In the genomic region with DNA sequence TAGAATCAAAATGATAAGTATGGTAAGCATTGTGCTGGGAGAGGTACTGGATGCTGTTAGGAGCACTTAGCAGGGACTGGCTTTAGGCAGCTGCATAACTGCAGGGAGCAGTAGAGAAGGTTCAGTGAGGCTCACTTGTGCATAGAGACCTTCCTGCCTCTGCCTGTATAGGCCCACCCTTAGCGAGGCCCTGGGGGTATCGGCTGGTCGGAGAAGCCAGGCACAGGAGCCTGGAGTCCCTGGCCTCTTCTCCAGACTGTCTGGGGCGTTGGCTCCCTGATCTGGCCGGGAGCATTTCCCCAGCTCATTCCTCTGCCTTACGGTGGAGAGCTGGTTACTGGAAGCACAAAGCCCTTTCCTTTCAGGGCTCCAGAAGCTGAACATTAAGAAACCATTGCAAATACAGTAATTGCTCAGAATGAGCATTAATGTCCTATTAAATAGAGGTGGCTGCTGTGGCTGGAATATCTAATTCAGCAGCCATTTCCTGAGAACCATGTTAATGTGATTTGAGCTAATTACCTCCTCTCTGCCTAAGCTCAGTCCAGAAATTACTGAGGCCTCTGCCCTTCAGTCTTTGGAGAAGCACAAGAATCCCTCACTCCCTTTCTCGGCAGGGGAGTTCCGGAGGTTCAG, we compare ENCODE assay signal across 28 cellular contexts. TPM values are rescaled to one million over a fixed set of nuclear protein-coding genes. Genes with fewer than 3 reads are reported as not detected.
"Had no signal": no experiment of that assay in that cellular context is flagged by ENCODE, and none has a peak within 500 bp of the region (broad histone marks: within the 10 kb centered on the region; RNA-seq: fewer than 3 reads in every experiment).

No MANE protein-coding gene starts in this region.

- H3K27me3 ChIP-seq: body of pancreas, neutrophil, pancreas, right lobe of liver, tibial artery had no signal

- H3K27me3 Mint-ChIP-seq: activated naive CD4-positive, alpha-beta T cell treated with anti-CD3 and anti-CD28 coated beads, Interleukin-2, amount 50 U/mL, for 24 hours; stimulated activated naive CD8-positive, alpha-beta T cell treated with anti-CD3 and anti-CD28 coated beads, Interleukin-15, amount 100 ng/mL, for 72 hours had no signal

- H3K36me3 Mint-ChIP-seq: activated naive CD4-positive, alpha-beta T cell treated with anti-CD3 and anti-CD28 coated beads, Interleukin-2, amount 50 U/mL, for 24 hours; mesothelial cell of epicardium; naive thymus-derived CD8-positive, alpha-beta T cell had no signal

- H3K9me3 ChIP-seq: body of pancreas, heart right ventricle, left ventricle myocardium inferior, neutrophil, pancreas, right lobe of liver, tibial artery had no signal

- H3K4me3 Mint-ChIP-seq: activated CD8-positive, alpha-beta T cell treated with anti-CD3 and anti-CD28 coated beads, Interleukin-2, amount 10 ng/mL, durations not matched to agents 7 days and 5 days; activated naive CD4-positive, alpha-beta T cell treated with anti-CD3 and anti-CD28 coated beads, Interleukin-2, amount 50 U/mL, for 24 hours; activated T-helper 1 cell treated with anti-CD3 and anti-CD28 coated beads, Interleukin-12 subunit alpha, Interleukin-12 subunit beta, Interleukin-2, Interleukin-4 antibody, amounts not matched to agents 30 ng/mL and 10 ng/mL and 1 ng/mL, durations not matched to agents 14 hours and 24 hours and 36 hours; mesothelial cell of epicardium; naive thymus-derived CD8-positive, alpha-beta T cell; stimulated activated naive CD8-positive, alpha-beta T cell treated with anti-CD3 and anti-CD28 coated beads, Interleukin-15, amount 100 ng/mL, for 72 hours had no signal

- DNase-seq: activated CD4-positive, alpha-beta T cell treated with anti-CD3 and anti-CD28 coated beads, Interleukin-2, amount 50 U/mL, for 1 hour; activated CD4-positive, CD25-positive, alpha-beta regulatory T cell treated with anti-CD3 and anti-CD28 coated beads, Interleukin-2, amount 50 U/mL, for 72 hours; activated CD8-positive, alpha-beta T cell treated with anti-CD3 and anti-CD28 coated beads, Interleukin-2, amount 10 ng/mL, durations not matched to agents 7 days and 5 days; activated gamma-delta T cell; anterior cingulate cortex; body of pancreas; heart right ventricle; left ventricle myocardium inferior; mammary epithelial cell; naive thymus-derived CD8-positive, alpha-beta T cell; pancreas; right lobe of liver; stimulated activated CD4-positive, alpha-beta T cell treated with anti-CD3 and anti-CD28 coated beads, Interleukin-1b, Interleukin-23, amount 100 ng/mL, for 48 hours; stimulated activated naive CD8-positive, alpha-beta T cell treated with anti-CD3 and anti-CD28 coated beads, Interleukin-15, amount 100 ng/mL, for 72 hours; tibial artery had no signal

- H3K27ac Mint-ChIP-seq: activated CD8-positive, alpha-beta T cell treated with anti-CD3 and anti-CD28 coated beads, Interleukin-2, amount 10 ng/mL, durations not matched to agents 7 days and 5 days; activated naive CD4-positive, alpha-beta T cell treated with anti-CD3 and anti-CD28 coated beads, Interleukin-2, amount 50 U/mL, for 24 hours; activated T-helper 1 cell treated with anti-CD3 and anti-CD28 coated beads, Interleukin-12 subunit alpha, Interleukin-12 subunit beta, Interleukin-2, Interleukin-4 antibody, amounts not matched to agents 30 ng/mL and 10 ng/mL and 1 ng/mL, durations not matched to agents 14 hours and 24 hours and 36 hours; mesothelial cell of epicardium; stimulated activated naive CD8-positive, alpha-beta T cell treated with anti-CD3 and anti-CD28 coated beads, Interleukin-15, amount 100 ng/mL, for 72 hours had no signal

- H3K4me1 ChIP-seq: heart right ventricle, left ventricle myocardium inferior, pancreas had no signal

- H3K36me3 ChIP-seq: heart right ventricle, left ventricle myocardium inferior, neutrophil, pancreas, right lobe of liver, tibial artery had no signal

- H3K27ac ChIP-seq: body of pancreas, epithelial cell of prostate, heart right ventricle, left ventricle myocardium inferior, neutrophil, pancreas, right lobe of liver, skin epidermis, tibial artery, VCaP had no signal

- H3K4me3 ChIP-seq: body of pancreas, heart right ventricle, left ventricle myocardium inferior, pancreas, right lobe of liver, skin epidermis, tibial artery had no signal

- H3K9me3 Mint-ChIP-seq: activated naive CD4-positive, alpha-beta T cell treated with anti-CD3 and anti-CD28 coated beads, Interleukin-2, amount 50 U/mL, for 24 hours; activated T-helper 1 cell treated with anti-CD3 and anti-CD28 coated beads, Interleukin-12 subunit alpha, Interleukin-12 subunit beta, Interleukin-2, Interleukin-4 antibody, amounts not matched to agents 30 ng/mL and 10 ng/mL and 1 ng/mL, durations not matched to agents 14 hours and 24 hours and 36 hours; mesothelial cell of epicardium; naive thymus-derived CD8-positive, alpha-beta T cell; stimulated activated naive CD8-positive, alpha-beta T cell treated with anti-CD3 and anti-CD28 coated beads, Interleukin-15, amount 100 ng/mL, for 72 hours had no signal

RNA-seq across cellular contexts. Expression of gene TMEM238L, which starts 55.3 kb away (rescaled TPM):
- total RNA-seq: activated CD8-positive, alpha-beta T cell treated with anti-CD3 and anti-CD28 coated beads, Interleukin-2, amount 10 ng/mL, durations not matched to agents 7 days and 5 days; activated T-helper 1 cell treated with anti-CD3 and anti-CD28 coated beads, Interleukin-12 subunit alpha, Interleukin-12 subunit beta, Interleukin-2, Interleukin-4 antibody, amounts not matched to agents 30 ng/mL and 10 ng/mL and 1 ng/mL, durations not matched to agents 14 hours and 24 hours and 36 hours; body of pancreas; cardiac septum; chondrocyte; fibroblast of villous mesenchyme; heart right ventricle; left ventricle myocardium inferior; mammary epithelial cell; mesothelial cell of epicardium; naive thymus-derived CD8-positive, alpha-beta T cell; pulmonary artery endothelial cell; right lobe of liver; T-helper 2 cell treated with Interferon-gamma antibody and Interleukin-4, amounts not matched to agents 100 ng/mL and 5 ng/mL, for 36 hours had no signal
- polyA plus RNA-seq: heart right ventricle, keratinocyte, mammary epithelial cell, pancreas had no signal
